Comparison of ENCODE assay signal across 11 cellular contexts in genomic region chr2:113895819-113896563, GRCh38. TPM values are rescaled to one million over a fixed set of nuclear protein-coding genes. Genes with fewer than 3 reads are reported as not detected.
DNase-seq lines count a peak whose midpoint lies in the region; ATAC-seq and TF ChIP-seq lines count a peak whose summit lies in the region.
"Had no signal": no experiment of that assay in that cellular context is flagged by ENCODE, and none has a peak within 500 bp of the region (broad histone marks: within the 10 kb centered on the region; RNA-seq: fewer than 3 reads in every experiment).

No MANE protein-coding gene starts in this region.

- no peak overlapping the region for H3K27ac ChIP-seq in OCI-LY3 (ENCODE audit: low read length)

- peaks cover 89% of the 10 kb centered on the region for H3K36me3 Mint-ChIP-seq in activated T-cell treated with anti-CD3 and anti-CD28 coated beads, Interleukin-2, amount 50 U/mL, for 24 hours (ENCODE audit: low read depth)
- H3K36me3 Mint-ChIP-seq in brain = peaks cover 8% of the 10 kb centered on the region
- H3K36me3 Mint-ChIP-seq in progenitor cell of endocrine pancreas (ENCODE audit: insufficient read depth) = peaks cover 6% of the 10 kb centered on the region

- H3K9me3 ChIP-seq in OCI-LY3 (ENCODE audit: insufficient read depth, low read length) (no peaks in the 10 kb centered on the region), mucosa of descending colon (no peaks in the 10 kb centered on the region)

- H3K27me3 ChIP-seq in OCI-LY3 (ENCODE audit: low read depth, low read length) = no peaks in the 10 kb centered on the region

- H3K4me3 ChIP-seq in OCI-LY3 (ENCODE audit: low read length) = no peak overlapping the region
- no peak overlapping the region for H3K4me3 ChIP-seq in mucosa of descending colon

- peaks cover 100% of the 10 kb centered on the region for H3K79me2 ChIP-seq in OCI-LY3 (ENCODE audit: low read length)

- peaks cover 90% of the 10 kb centered on the region for H3K4me1 Mint-ChIP-seq in activated T-cell treated with anti-CD3 and anti-CD28 coated beads, Interleukin-2, amount 50 U/mL, for 24 hours (ENCODE audit: low read depth)
- H3K4me1 Mint-ChIP-seq in brain = peaks cover 95% of the 10 kb centered on the region
- peaks cover 60% of the 10 kb centered on the region for H3K4me1 Mint-ChIP-seq in progenitor cell of endocrine pancreas (ENCODE audit: low read depth)

- intact Hi-C loops in mucosa of descending colon (cut with DNase I, micrococcal nuclease) = loop anchor here in 1 of 2 donors (10.0 kb wide), 1 partner anchor 59 kb away; no protein-coding TSS in a partner anchor

- H2AFZ ChIP-seq in OCI-LY3 (ENCODE audit: low read depth, low read length) = no peak overlapping the region

- no peaks in the 10 kb centered on the region for H3K9me3 Mint-ChIP-seq in activated T-cell treated with anti-CD3 and anti-CD28 coated beads, Interleukin-2, amount 50 U/mL, for 24 hours
- H3K9me3 Mint-ChIP-seq in brain = no peaks in the 10 kb centered on the region
- no peaks in the 10 kb centered on the region for H3K9me3 Mint-ChIP-seq in progenitor cell of endocrine pancreas (ENCODE audit: low read depth)

- no peak overlapping the region for H3K9ac ChIP-seq in OCI-LY3 (ENCODE audit: low read length)

- peak overlapping the region; percentile 98 for H3K4me3 Mint-ChIP-seq in activated T-cell treated with anti-CD3 and anti-CD28 coated beads, Interleukin-2, amount 50 U/mL, for 24 hours
- H3K4me3 Mint-ChIP-seq in brain = peak overlapping the region in 4 of 5 experiments; percentile 29 to 99 (median 54)
- no peak overlapping the region for H3K4me3 Mint-ChIP-seq in progenitor cell of endocrine pancreas (ENCODE audit: low read depth)

- H4K20me1 ChIP-seq in OCI-LY3 (ENCODE audit: insufficient read depth, low read length) = peaks cover 93% of the 10 kb centered on the region

- H3K27ac Mint-ChIP-seq in activated T-cell treated with anti-CD3 and anti-CD28 coated beads, Interleukin-2, amount 50 U/mL, for 24 hours = peak overlapping the region; percentile 87
- H3K27ac Mint-ChIP-seq in brain (peak overlapping the region in 3 of 5 experiments; percentile 24 to 100 (median 64)), progenitor cell of endocrine pancreas (peak overlapping the region; percentile 76)

- ATAC-seq in mucosa of descending colon = no peak

- no peak for DNase-seq in activated T-cell treated with anti-CD3 and anti-CD28 coated beads, Interleukin-2, amount 50 U/mL, for 24 hours
- DNase-seq in activated T-cell treated with anti-CD3 and anti-CD28 coated beads, Interleukin-2, amount 50 U/mL, for 1 hour = no peak
- DNase-seq in progenitor cell of endocrine pancreas (ENCODE audit: low spot score, unreplicated experiment) (no peak), UCSD-AML1 (lab: John Stamatoyannopoulos, UW; ENCODE audit: unreplicated experiment) (no peak), mucosa of descending colon (no peak), NCI-H1436 (lab: John Stamatoyannopoulos, UW) (no peak)
- DNase-seq: anterior cingulate cortex, HCEC 1CT, NCI-H345 had no signal

- H3K4me2 ChIP-seq in OCI-LY3 (ENCODE audit: low read length) = peak overlapping the region; percentile 25

- peaks cover 77% of the 10 kb centered on the region for H3K4me1 ChIP-seq in OCI-LY3 (ENCODE audit: low read length)
- H3K4me1 ChIP-seq in mucosa of descending colon (ENCODE audit: low read depth) = peaks cover 73% of the 10 kb centered on the region

- H3K27me3 Mint-ChIP-seq in activated T-cell treated with anti-CD3 and anti-CD28 coated beads, Interleukin-2, amount 50 U/mL, for 24 hours = no peaks in the 10 kb centered on the region
- H3K27me3 Mint-ChIP-seq in brain = no peaks in the 10 kb centered on the region
- no peaks in the 10 kb centered on the region for H3K27me3 Mint-ChIP-seq in progenitor cell of endocrine pancreas

- TF ChIP-seq CTCF in OCI-LY3 (IDR thresholded peaks at IDR 0.05; ENCODE audit: low read depth, low read length) (no peak), brain (conservative IDR thresholded peaks at IDR 0.05) (no peak), progenitor cell of endocrine pancreas (IDR thresholded peaks at IDR 0.05; ENCODE audit: unreplicated experiment) (no peak), mucosa of descending colon (IDR thresholded peaks at IDR 0.05) (no peak)

- H3K36me3 ChIP-seq in OCI-LY3 (replicated peaks; ENCODE audit: low read depth, low read length) (peaks cover 48% of the 10 kb centered on the region), mucosa of descending colon (ENCODE audit: low read depth) (no peaks in the 10 kb centered on the region)

RNA-seq across cellular contexts. Expression of gene ACTR3, which starts 6.1 kb away (rescaled TPM):
- 111 TPM for polyA plus RNA-seq in brain (ENCODE audit: insufficient read depth, low read depth, low replicate concordance)
- total RNA-seq in progenitor cell of endocrine pancreas (156 and 170 TPM in 2 replicates), mucosa of descending colon (100 to 1,000 TPM; 217 to 242 (median 227) TPM)
